In the genomic region with DNA sequence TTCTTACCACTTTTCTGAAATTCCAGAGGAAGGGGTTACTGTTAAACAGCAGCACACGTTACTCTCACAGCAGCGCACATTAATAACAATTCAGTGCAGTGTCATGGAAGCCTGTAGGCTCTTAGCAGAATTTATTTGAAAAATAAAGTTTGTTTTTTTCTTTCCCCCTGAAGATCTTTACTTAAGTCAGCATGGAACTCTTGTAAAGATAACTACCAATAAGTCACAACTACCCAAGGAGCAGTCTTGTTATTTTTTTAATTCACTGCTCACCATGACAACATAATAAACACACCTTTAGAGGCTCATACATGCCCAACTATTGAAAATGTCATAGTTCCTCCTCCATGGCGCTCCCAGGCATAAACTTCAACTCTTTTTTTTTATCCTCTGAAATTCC, we compare ENCODE assay signal across 1 cellular context.
TF ChIP-seq lines count a peak whose summit lies in the region.

No MANE protein-coding gene starts in this region.

TF ChIP-seq in GM23338, 12 proteins besides CTCF, POLR2A, EP300 and RAD21:
- TF ChIP-seq, protein P1, sequence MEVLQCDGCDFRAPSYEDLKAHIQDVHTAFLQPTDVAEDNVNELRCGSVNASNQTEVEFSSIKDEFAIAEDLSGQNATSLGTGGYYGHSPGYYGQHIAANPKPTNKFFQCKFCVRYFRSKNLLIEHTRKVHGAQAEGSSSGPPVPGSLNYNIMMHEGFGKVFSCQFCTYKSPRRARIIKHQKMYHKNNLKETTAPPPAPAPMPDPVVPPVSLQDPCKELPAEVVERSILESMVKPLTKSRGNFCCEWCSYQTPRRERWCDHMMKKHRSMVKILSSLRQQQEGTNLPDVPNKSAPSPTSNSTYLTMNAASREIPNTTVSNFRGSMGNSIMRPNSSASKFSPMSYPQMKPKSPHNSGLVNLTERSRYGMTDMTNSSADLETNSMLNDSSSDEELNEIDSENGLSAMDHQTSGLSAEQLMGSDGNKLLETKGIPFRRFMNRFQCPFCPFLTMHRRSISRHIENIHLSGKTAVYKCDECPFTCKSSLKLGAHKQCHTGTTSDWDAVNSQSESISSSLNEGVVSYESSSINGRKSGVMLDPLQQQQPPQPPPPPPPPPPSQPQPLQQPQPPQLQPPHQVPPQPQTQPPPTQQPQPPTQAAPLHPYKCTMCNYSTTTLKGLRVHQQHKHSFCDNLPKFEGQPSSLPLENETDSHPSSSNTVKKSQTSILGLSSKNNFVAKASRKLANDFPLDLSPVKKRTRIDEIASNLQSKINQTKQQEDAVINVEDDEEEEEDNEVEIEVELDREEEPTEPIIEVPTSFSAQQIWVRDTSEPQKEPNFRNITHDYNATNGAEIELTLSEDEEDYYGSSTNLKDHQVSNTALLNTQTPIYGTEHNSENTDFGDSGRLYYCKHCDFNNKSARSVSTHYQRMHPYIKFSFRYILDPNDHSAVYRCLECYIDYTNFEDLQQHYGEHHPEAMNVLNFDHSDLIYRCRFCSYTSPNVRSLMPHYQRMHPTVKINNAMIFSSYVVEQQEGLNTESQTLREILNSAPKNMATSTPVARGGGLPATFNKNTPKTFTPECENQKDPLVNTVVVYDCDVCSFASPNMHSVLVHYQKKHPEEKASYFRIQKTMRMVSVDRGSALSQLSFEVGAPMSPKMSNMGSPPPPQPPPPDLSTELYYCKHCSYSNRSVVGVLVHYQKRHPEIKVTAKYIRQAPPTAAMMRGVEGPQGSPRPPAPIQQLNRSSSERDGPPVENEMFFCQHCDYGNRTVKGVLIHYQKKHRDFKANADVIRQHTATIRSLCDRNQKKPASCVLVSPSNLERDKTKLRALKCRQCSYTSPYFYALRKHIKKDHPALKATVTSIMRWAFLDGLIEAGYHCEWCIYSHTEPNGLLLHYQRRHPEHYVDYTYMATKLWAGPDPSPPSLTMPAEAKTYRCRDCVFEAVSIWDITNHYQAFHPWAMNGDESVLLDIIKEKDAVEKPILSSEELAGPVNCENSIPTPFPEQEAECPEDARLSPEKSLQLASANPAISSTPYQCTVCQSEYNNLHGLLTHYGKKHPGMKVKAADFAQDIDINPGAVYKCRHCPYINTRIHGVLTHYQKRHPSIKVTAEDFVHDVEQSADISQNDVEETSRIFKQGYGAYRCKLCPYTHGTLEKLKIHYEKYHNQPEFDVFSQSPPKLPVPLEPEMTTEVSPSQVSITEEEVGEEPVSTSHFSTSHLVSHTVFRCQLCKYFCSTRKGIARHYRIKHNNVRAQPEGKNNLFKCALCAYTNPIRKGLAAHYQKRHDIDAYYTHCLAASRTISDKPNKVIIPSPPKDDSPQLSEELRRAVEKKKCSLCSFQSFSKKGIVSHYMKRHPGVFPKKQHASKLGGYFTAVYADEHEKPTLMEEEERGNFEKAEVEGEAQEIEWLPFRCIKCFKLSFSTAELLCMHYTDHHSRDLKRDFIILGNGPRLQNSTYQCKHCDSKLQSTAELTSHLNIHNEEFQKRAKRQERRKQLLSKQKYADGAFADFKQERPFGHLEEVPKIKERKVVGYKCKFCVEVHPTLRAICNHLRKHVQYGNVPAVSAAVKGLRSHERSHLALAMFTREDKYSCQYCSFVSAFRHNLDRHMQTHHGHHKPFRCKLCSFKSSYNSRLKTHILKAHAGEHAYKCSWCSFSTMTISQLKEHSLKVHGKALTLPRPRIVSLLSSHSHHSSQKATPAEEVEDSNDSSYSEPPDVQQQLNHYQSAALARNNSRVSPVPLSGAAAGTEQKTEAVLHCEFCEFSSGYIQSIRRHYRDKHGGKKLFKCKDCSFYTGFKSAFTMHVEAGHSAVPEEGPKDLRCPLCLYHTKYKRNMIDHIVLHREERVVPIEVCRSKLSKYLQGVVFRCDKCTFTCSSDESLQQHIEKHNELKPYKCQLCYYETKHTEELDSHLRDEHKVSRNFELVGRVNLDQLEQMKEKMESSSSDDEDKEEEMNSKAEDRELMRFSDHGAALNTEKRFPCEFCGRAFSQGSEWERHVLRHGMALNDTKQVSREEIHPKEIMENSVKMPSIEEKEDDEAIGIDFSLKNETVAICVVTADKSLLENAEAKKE (CRISPR knock-in tag; IDR thresholded peaks at IDR 0.05): no peak
- TF ChIP-seq ZNF331 (CRISPR knock-in tag; IDR thresholded peaks at IDR 0.05; ENCODE audit: low read depth): no peak
